In the genomic region with DNA sequence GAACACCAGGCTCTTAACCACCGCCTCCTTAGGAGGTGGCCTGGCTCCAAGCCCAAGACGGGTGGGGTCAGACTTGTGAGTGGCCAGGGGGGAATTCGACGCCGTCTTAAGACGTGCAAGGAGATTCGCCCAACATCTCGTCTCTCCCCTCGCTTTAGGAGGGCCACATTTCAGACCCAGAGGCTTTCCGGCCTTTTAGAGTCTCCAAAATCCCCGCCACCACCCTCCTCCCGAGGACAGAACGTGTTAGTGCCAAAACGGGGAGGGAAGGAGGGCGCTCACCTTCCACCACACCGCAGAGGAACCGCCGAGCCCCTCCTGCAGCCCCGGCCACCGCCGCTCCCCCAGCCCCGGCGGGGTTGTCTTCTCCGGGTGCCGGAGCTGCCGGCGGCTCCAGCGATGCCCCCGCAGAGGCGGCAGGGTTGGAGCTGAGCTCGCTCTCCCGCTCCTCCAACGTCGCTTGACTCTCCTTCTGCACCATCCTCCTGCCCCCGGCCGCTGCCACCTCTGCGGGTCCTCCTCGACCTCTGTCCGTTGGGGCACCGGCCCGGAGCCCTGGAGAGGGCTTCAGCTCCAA, we compare ENCODE assay signal across 9 cellular contexts. TPM values are rescaled to one million over a fixed set of nuclear protein-coding genes. Genes with fewer than 3 reads are reported as not detected.
DNase-seq lines count a peak whose midpoint lies in the region; ATAC-seq, FAIRE-seq and TF ChIP-seq lines count a peak whose summit lies in the region.
"Had no signal": no experiment of that assay in that cellular context is flagged by ENCODE, and none has a peak within 500 bp of the region (broad histone marks: within the 10 kb centered on the region; RNA-seq: fewer than 3 reads in every experiment).

No MANE protein-coding gene starts in this region.

- WGBS in GM23248 (ENCODE audit: low coverage in 1 of 2, low lambda C conversion rate in 2 of 2, missing lambda C conversion rate in 2 of 2), 2 experiments = 1% methylated on average over 13 to 41 of the region's 41 CpGs
- WGBS in pancreas, 2 donors = 0 to 1% methylated on average over 28 to 41 of the region's 41 CpGs

- ATAC-seq in pancreas = peak; percentile 27 to 48 (median 40)
- ATAC-seq in HG03095 (IDR thresholded peaks at IDR 0.05; ENCODE audit: unreplicated experiment) = no peak

- H3F3A ChIP-seq in GM23248 (ENCODE audit: insufficient read depth) = peaks cover 43% of the 10 kb centered on the region

- in situ Hi-C loops in GM23248 (cut with MboI) = no loop called here

- no peaks in the 10 kb centered on the region for H3K27me3 ChIP-seq in GM23248 (replicated peaks; ENCODE audit: insufficient read depth)
- no peaks in the 10 kb centered on the region for H3K27me3 ChIP-seq in pancreas

- peaks cover 27% of the 10 kb centered on the region for H3K4me1 ChIP-seq in GM23248 (ENCODE audit: insufficient read depth)
- peaks cover 10 to 24% (median 15%) of the 10 kb centered on the region in 3 donors for H3K4me1 ChIP-seq in pancreas

- H3K4me3 ChIP-seq in GM23248 (peak overlapping the region; percentile 92), pancreas (peak overlapping the region; percentile 83 to 99 (median 98))

- no peaks in the 10 kb centered on the region for H3K9me3 ChIP-seq in GM23248 (ENCODE audit: low read depth)
- H3K9me3 ChIP-seq in pancreas = no peaks in the 10 kb centered on the region

- H3K36me3 ChIP-seq in GM23248 (ENCODE audit: low read depth) (no peaks in the 10 kb centered on the region; the same call in 1 of the 2 replicates), pancreas (no peaks in the 10 kb centered on the region)

- H4K20me1 ChIP-seq in GM23248 (ENCODE audit: insufficient read depth) = peaks cover 44% of the 10 kb centered on the region

- H3K79me2 ChIP-seq in GM23248 (ENCODE audit: insufficient read depth) = peaks cover 61% of the 10 kb centered on the region

- H3K9ac ChIP-seq in GM23248 = peak overlapping the region; percentile 96

- TF ChIP-seq CTCF in pancreas (IDR thresholded peaks at IDR 0.05) = no peak

- H3K4me2 ChIP-seq in GM23248 (ENCODE audit: unreplicated experiment) = peak overlapping the region; percentile 99

- DNase-seq in DMS114 treated with DMSO at 0.1 percent for 48 hours (lab: John Stamatoyannopoulos, UW; ENCODE audit: unreplicated experiment) (peak; percentile 71), GM23248 (peak; percentile 97), NOMO-1 treated with dmso at 0.1 percent for 144 hours (lab: John Stamatoyannopoulos, UW; ENCODE audit: unreplicated experiment) (peak; percentile 59), amniotic epithelial cell (ENCODE audit: low read depth) (peak; percentile 94), cardiac septum (ENCODE audit: low spot score) (peak; percentile 89), pancreas (peak; percentile 64 to 87 (median 80)), NCI-H1436 (lab: John Stamatoyannopoulos, UW) (no peak)

- H3K9me2 ChIP-seq in GM23248 (ENCODE audit: insufficient read depth) = no peaks in the 10 kb centered on the region

- no peak for FAIRE-seq in pancreas (lab: Jason Lieb, UNC)

- H3K27ac ChIP-seq in GM23248 = peak overlapping the region; percentile 89
- H3K27ac ChIP-seq in pancreas = peak overlapping the region; percentile 39 to 92 (median 81)

- intact Hi-C loops in cardiac septum (cut with DNase I) (loop anchor here (2.0 kb wide), 1 partner anchor 35 kb away; the partner anchor contains the start of gene NPM3), pancreas (cut with DNase I) (no loop called here)

- no peak overlapping the region for H2AFZ ChIP-seq in GM23248

RNA-seq across cellular contexts. Expression of gene OGA, which starts 0.6 kb away (rescaled TPM):
- 73.6 and 78.0 TPM in 2 replicates for total RNA-seq in GM23248 (2014; rRNA removed; shearing (Covaris generic))
- 35.2 and 42.5 TPM in 2 replicates for polyA plus RNA-seq in GM23248 (2016; fragmentation: Nextera tagmentation; extraction: Ambion mirVana)
- total RNA-seq in cardiac septum = 77.6 TPM
- total RNA-seq in pancreas = 10 to 100 TPM; 29.3 to 57.3 (median 32.2) TPM
- polyA plus RNA-seq in pancreas = 10 to 100 TPM; 29.8 to 47.2 TPM

RNA-seq across cellular contexts. Expression of gene KCNIP2, which starts 26.0 kb away (rescaled TPM):
- total RNA-seq in GM23248 (2014; rRNA removed; shearing (Covaris generic)) = 0.22 TPM in 1 of 2 replicates, not detected in the other
- polyA plus RNA-seq in GM23248 (2016; fragmentation: Nextera tagmentation; extraction: Ambion mirVana) (0.15 and 0.24 TPM in 2 replicates), pancreas (1 to 10 TPM; 1.8 to 3.0 TPM)
- total RNA-seq in cardiac septum (14.9 TPM), pancreas (1 to 10 TPM in 4 of 6 donors, under 1 TPM in 2; 0.67 to 2.2 (median 1.2) TPM)

RNA-seq across cellular contexts. Expression of gene NPM3, which starts 34.4 kb away (rescaled TPM):
- 62.0 and 69.6 TPM in 2 replicates for total RNA-seq in GM23248 (2014; rRNA removed; shearing (Covaris generic))
- polyA plus RNA-seq in GM23248 (2016; fragmentation: Nextera tagmentation; extraction: Ambion mirVana) (2.9 and 4.1 TPM in 2 replicates), pancreas (10 to 100 TPM; 16.2 to 17.0 TPM)
- total RNA-seq in cardiac septum (8.9 TPM), pancreas (10 to 100 TPM; 13.2 to 23.3 (median 20.1) TPM)

RNA-seq across cellular contexts. Expression of gene FGF8, which starts 41.7 kb away (rescaled TPM):
- 4.4 TPM in 1 of 2 replicates, not detected in the other for total RNA-seq in GM23248 (2014; rRNA removed; shearing (Covaris generic))
- polyA plus RNA-seq in GM23248 (2016; fragmentation: Nextera tagmentation; extraction: Ambion mirVana) (not detected in 2 replicates), pancreas (not detected)
- total RNA-seq in cardiac septum (not detected), pancreas (not detected)
- total RNA-seq: dermis microvascular lymphatic vessel endothelial cell had no signal
